ENCODE assay signal across 2 cellular contexts in the genomic region with DNA sequence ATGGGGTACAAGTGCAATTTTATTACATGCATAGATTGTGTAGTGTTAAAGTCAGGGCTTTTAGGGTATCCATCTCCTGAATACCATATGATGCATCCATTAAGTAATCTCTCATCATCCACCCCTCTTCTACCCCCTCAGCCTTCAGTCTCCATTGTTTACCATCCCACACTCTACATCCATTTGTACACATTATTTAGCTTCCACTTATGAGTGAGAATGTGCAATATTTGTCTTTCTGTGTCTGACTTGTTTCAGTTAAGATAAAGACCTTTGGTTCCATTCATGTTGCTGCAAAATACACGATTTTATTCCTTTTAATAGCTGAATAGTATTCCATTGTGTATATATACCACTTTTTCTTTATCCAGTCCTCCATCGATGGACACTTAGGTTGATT.
TF ChIP-seq lines count a peak whose summit lies in the region.

No MANE protein-coding gene starts in this region.

TF ChIP-seq in HepG2, 621 proteins besides CTCF, POLR2A, EP300 and RAD21 (continued from another document and continues in another):
- 0 out of 2 replicates have a peak, but pooled peaks have one; percentile 51 for TF ChIP-seq HHEX (CRISPR knock-in tag; IDR thresholded peaks at IDR 0.05)
- peak; percentile 29; the same call in 1 of the 2 replicates for TF ChIP-seq FOXK1 (CRISPR knock-in tag; IDR thresholded peaks at IDR 0.05; ENCODE audit: borderline replicate concordance, low read depth)
- 0 out of 2 replicates have a peak, but pooled peaks have one; percentile 20 for TF ChIP-seq CREM (IDR thresholded peaks at IDR 0.05)
- TF ChIP-seq CREM (CRISPR knock-in tag; IDR thresholded peaks at IDR 0.05): no peak
- TF ChIP-seq, protein P1, sequence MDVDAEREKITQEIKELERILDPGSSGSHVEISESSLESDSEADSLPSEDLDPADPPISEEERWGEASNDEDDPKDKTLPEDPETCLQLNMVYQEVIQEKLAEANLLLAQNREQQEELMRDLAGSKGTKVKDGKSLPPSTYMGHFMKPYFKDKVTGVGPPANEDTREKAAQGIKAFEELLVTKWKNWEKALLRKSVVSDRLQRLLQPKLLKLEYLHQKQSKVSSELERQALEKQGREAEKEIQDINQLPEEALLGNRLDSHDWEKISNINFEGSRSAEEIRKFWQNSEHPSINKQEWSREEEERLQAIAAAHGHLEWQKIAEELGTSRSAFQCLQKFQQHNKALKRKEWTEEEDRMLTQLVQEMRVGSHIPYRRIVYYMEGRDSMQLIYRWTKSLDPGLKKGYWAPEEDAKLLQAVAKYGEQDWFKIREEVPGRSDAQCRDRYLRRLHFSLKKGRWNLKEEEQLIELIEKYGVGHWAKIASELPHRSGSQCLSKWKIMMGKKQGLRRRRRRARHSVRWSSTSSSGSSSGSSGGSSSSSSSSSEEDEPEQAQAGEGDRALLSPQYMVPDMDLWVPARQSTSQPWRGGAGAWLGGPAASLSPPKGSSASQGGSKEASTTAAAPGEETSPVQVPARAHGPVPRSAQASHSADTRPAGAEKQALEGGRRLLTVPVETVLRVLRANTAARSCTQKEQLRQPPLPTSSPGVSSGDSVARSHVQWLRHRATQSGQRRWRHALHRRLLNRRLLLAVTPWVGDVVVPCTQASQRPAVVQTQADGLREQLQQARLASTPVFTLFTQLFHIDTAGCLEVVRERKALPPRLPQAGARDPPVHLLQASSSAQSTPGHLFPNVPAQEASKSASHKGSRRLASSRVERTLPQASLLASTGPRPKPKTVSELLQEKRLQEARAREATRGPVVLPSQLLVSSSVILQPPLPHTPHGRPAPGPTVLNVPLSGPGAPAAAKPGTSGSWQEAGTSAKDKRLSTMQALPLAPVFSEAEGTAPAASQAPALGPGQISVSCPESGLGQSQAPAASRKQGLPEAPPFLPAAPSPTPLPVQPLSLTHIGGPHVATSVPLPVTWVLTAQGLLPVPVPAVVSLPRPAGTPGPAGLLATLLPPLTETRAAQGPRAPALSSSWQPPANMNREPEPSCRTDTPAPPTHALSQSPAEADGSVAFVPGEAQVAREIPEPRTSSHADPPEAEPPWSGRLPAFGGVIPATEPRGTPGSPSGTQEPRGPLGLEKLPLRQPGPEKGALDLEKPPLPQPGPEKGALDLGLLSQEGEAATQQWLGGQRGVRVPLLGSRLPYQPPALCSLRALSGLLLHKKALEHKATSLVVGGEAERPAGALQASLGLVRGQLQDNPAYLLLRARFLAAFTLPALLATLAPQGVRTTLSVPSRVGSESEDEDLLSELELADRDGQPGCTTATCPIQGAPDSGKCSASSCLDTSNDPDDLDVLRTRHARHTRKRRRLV (CRISPR knock-in tag; IDR thresholded peaks at IDR 0.05): no peak
- no peak for TF ChIP-seq SOX13 (IDR thresholded peaks at IDR 0.05)
- TF ChIP-seq SOX13 (CRISPR knock-in tag; conservative IDR thresholded peaks at IDR 0.05 in 1 of 2, IDR thresholded peaks at IDR 0.05 in 1 of 2): peak in 1 of 2 experiments; percentile 83; a peak in 2 of 4 replicates
- TF ChIP-seq ZNF282 (IDR thresholded peaks at IDR 0.05; ENCODE audit: partially characterized antibody): no peak
- no peak for TF ChIP-seq ZNF670 (CRISPR knock-in tag; IDR thresholded peaks at IDR 0.05; ENCODE audit: borderline replicate concordance)
- TF ChIP-seq THAP11 (CRISPR knock-in tag; IDR thresholded peaks at IDR 0.05): 0 out of 2 replicates have a peak, but pooled peaks have one; percentile 33
- TF ChIP-seq HMG20A (CRISPR knock-in tag; IDR thresholded peaks at IDR 0.05; ENCODE audit: borderline replicate concordance): peak; percentile 75
- no peak for TF ChIP-seq STAG1 (CRISPR knock-in tag; IDR thresholded peaks at IDR 0.05)
- TF ChIP-seq, protein P2, sequence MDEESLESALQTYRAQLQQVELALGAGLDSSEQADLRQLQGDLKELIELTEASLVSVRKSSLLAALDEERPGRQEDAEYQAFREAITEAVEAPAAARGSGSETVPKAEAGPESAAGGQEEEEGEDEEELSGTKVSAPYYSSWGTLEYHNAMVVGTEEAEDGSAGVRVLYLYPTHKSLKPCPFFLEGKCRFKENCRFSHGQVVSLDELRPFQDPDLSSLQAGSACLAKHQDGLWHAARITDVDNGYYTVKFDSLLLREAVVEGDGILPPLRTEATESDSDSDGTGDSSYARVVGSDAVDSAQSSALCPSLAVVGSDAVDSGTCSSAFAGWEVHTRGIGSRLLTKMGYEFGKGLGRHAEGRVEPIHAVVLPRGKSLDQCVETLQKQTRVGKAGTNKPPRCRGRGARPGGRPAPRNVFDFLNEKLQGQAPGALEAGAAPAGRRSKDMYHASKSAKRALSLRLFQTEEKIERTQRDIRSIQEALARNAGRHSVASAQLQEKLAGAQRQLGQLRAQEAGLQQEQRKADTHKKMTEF (CRISPR knock-in tag; IDR thresholded peaks at IDR 0.05): peak; percentile 39; the same call in 1 of the 2 replicates
- no peak for TF ChIP-seq MLLT10 (CRISPR knock-in tag; IDR thresholded peaks at IDR 0.05)
- TF ChIP-seq FOSL2 (CRISPR knock-in tag; IDR thresholded peaks at IDR 0.05): peak; percentile 64
- TF ChIP-seq TCF7 (IDR thresholded peaks at IDR 0.05; ENCODE audit: low read depth): 0 out of 2 replicates have a peak, but pooled peaks have one; percentile 27
- TF ChIP-seq ZNF20 (CRISPR knock-in tag; IDR thresholded peaks at IDR 0.05): no peak
- peak; percentile 26; the same call in 1 of the 2 replicates for TF ChIP-seq CEBPB (IDR thresholded peaks at IDR 0.05; ENCODE audit: borderline replicate concordance, low read depth, low read length)
- TF ChIP-seq ZNF644 (CRISPR knock-in tag; IDR thresholded peaks at IDR 0.05; ENCODE audit: low read depth): 0 out of 2 replicates have a peak, but pooled peaks have one; percentile 48
- TF ChIP-seq KDM1A (CRISPR knock-in tag; IDR thresholded peaks at IDR 0.05): 0 out of 2 replicates have a peak, but pooled peaks have one; percentile 36
- TF ChIP-seq SRF (IDR thresholded peaks at IDR 0.05; ENCODE audit: low read depth, low read length): no peak
- no peak for TF ChIP-seq GABPB1 (CRISPR knock-in tag; IDR thresholded peaks at IDR 0.05)

TF ChIP-seq in IMR-90, 13 proteins besides CTCF, POLR2A, EP300 and RAD21 (continued from another document):
- TF ChIP-seq, protein P3, sequence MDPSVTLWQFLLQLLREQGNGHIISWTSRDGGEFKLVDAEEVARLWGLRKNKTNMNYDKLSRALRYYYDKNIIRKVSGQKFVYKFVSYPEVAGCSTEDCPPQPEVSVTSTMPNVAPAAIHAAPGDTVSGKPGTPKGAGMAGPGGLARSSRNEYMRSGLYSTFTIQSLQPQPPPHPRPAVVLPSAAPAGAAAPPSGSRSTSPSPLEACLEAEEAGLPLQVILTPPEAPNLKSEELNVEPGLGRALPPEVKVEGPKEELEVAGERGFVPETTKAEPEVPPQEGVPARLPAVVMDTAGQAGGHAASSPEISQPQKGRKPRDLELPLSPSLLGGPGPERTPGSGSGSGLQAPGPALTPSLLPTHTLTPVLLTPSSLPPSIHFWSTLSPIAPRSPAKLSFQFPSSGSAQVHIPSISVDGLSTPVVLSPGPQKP (IDR thresholded peaks at IDR 0.05; ENCODE audit: borderline replicate concordance, low read depth, low read length): no peak
- TF ChIP-seq RFX5 (IDR thresholded peaks at IDR 0.05; ENCODE audit: low read depth, low read length) (no peak), RCOR1 (IDR thresholded peaks at IDR 0.05; ENCODE audit: insufficient replicate concordance, low read length) (no peak), MAFK (IDR thresholded peaks at IDR 0.05; ENCODE audit: low read depth, low read length) (no peak), MAZ (IDR thresholded peaks at IDR 0.05; ENCODE audit: borderline replicate concordance, low read depth, low read length) (no peak), BHLHE40 (IDR thresholded peaks at IDR 0.05; ENCODE audit: low read depth, low read length) (no peak), CHD1 (IDR thresholded peaks at IDR 0.05; ENCODE audit: low read depth, low read length) (no peak), FOS (IDR thresholded peaks at IDR 0.05; ENCODE audit: low read depth, low read length) (no peak), NFE2L2 (IDR thresholded peaks at IDR 0.05; ENCODE audit: low read depth, low read length) (no peak), SMC3 (IDR thresholded peaks at IDR 0.05; ENCODE audit: low read depth, low read length) (no peak)
- TF ChIP-seq, protein P4, sequence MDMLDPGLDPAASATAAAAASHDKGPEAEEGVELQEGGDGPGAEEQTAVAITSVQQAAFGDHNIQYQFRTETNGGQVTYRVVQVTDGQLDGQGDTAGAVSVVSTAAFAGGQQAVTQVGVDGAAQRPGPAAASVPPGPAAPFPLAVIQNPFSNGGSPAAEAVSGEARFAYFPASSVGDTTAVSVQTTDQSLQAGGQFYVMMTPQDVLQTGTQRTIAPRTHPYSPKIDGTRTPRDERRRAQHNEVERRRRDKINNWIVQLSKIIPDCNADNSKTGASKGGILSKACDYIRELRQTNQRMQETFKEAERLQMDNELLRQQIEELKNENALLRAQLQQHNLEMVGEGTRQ (IDR thresholded peaks at IDR 0.05; ENCODE audit: low read depth, low read length): no peak
